ENCODE assay signal across 1 cellular context in the genomic region with DNA sequence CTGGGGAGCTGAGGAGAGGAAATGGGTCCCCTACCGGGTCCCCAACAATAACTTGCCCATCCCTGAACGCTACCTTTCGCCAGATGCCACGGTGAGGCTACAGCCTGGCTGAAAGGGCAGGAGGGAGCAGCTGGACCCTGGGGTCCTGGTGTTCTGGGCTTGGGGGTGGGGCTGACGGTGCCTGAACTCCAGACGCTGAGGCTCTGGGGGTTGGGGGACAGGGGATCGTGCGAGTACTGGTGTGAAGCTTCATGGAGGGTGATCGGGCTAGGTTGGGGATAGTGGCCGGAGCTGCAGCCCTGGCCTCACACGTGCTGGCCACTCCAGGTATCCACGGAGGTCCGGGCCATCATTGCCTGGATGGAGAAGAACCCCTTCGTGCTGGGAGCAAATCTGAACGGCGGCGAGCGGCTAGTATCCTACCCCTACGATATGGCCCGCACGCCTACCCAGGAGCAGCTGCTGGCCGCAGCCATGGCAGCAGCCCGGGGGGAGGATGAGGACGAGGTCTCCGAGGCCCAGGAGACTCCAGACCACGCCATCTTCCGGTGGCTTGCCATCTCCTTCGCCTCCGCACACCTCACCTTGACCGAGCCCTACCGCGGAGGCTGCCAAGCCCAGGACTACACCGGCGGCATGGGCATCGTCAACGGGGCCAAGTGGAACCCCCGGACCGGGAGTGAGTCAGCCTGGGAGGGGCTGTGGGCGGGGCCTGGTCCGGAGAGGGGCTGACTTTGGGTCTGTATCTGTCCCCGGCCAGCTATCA.
TF ChIP-seq lines count a peak whose summit lies in the region.

No MANE protein-coding gene starts in this region.

TF ChIP-seq in A549, 52 proteins besides CTCF, POLR2A, EP300 and RAD21 (continued from another document):
- no peak for TF ChIP-seq MYC (IDR thresholded peaks at IDR 0.05; ENCODE audit: borderline replicate concordance, low read length)
